In genomic region chr22:25023879-25024278, GRCh38 we compare ENCODE assay signal across 18 cellular contexts.
"Had no signal": no experiment of that assay in that cellular context is flagged by ENCODE, and none has a peak within 500 bp of the region (broad histone marks: within the 10 kb centered on the region; RNA-seq: fewer than 3 reads in every experiment).

No MANE protein-coding gene starts in this region.

- H3K4me3 ChIP-seq: coronary artery, mucosa of descending colon, psoas muscle, suprapubic skin, upper lobe of left lung had no signal

- ATAC-seq: left colon; mucosa of descending colon; naive thymus-derived CD8-positive, alpha-beta T cell; psoas muscle; stimulated activated naive CD8-positive, alpha-beta T cell treated with anti-CD3 and anti-CD28 coated beads, Interleukin-15, Interleukin-2, amounts not matched to agents 100 U/mL and 50 U/mL, for 24 hours had no signal

- DNase-seq: activated B cell treated with CpG ODN at 0.5 μM for 24 hours; activated CD4-positive, alpha-beta T cell treated with anti-CD3 and anti-CD28 coated beads, Interleukin-2, amount 10 ng/mL, durations not matched to agents 24 days and 14 days; activated naive CD4-positive, alpha-beta T cell; central memory CD4-positive, alpha-beta T cell; effector CD4-positive, alpha-beta T cell; left colon; mucosa of descending colon; naive thymus-derived CD8-positive, alpha-beta T cell; occipital lobe; psoas muscle; stimulated activated CD4-positive, alpha-beta T cell treated with anti-CD3 and anti-CD28 coated beads, Interleukin-4, amount 100 ng/mL, for 1 hour; stimulated activated CD8-positive, alpha-beta memory T cell treated with anti-CD3 and anti-CD28 coated beads, Interleukin-4, amount 100 ng/mL, for 48 hours; stimulated activated naive CD8-positive, alpha-beta T cell treated with anti-CD3 and anti-CD28 coated beads, Interleukin-15, Interleukin-2, amounts not matched to agents 100 U/mL and 50 U/mL, for 24 hours; upper lobe of left lung had no signal

- H3K36me3 Mint-ChIP-seq: naive thymus-derived CD8-positive, alpha-beta T cell had no signal

- H3K27ac Mint-ChIP-seq: activated B cell treated with CpG ODN at 0.5 μM for 24 hours; activated CD4-positive, alpha-beta T cell treated with anti-CD3 and anti-CD28 coated beads, Interleukin-2, amount 10 ng/mL, durations not matched to agents 24 days and 14 days; activated T-helper 1 cell treated with anti-CD3 and anti-CD28 coated beads, Interleukin-12 subunit alpha, Interleukin-12 subunit beta, Interleukin-2, Interleukin-4 antibody, amounts not matched to agents 30 ng/mL and 10 ng/mL and 1 ng/mL, durations not matched to agents 14 hours and 24 hours and 36 hours; naive thymus-derived CD8-positive, alpha-beta T cell had no signal

- H3K4me3 Mint-ChIP-seq: activated B cell treated with CpG ODN at 0.5 μM for 24 hours; activated CD4-positive, alpha-beta T cell treated with anti-CD3 and anti-CD28 coated beads, Interleukin-2, amount 10 ng/mL, durations not matched to agents 24 days and 14 days; activated T-helper 1 cell treated with anti-CD3 and anti-CD28 coated beads, Interleukin-12 subunit alpha, Interleukin-12 subunit beta, Interleukin-2, Interleukin-4 antibody, amounts not matched to agents 30 ng/mL and 10 ng/mL and 1 ng/mL, durations not matched to agents 14 hours and 24 hours and 36 hours; naive thymus-derived CD8-positive, alpha-beta T cell; T-helper 1 cell treated with Interleukin-12 subunit alpha and Interleukin-12 subunit beta and Interleukin-4 antibody, amounts not matched to agents 30 μg/mL and 1 μg/mL, for 36 hours had no signal

- H3K27me3 ChIP-seq: suprapubic skin, upper lobe of left lung had no signal

- H3K9me3 ChIP-seq: mucosa of descending colon, psoas muscle, suprapubic skin, upper lobe of left lung had no signal

- H3K9me3 Mint-ChIP-seq: activated B cell treated with CpG ODN at 0.5 μM for 24 hours; activated CD4-positive, alpha-beta T cell treated with anti-CD3 and anti-CD28 coated beads, Interleukin-2, amount 10 ng/mL, durations not matched to agents 24 days and 14 days; activated T-helper 1 cell treated with anti-CD3 and anti-CD28 coated beads, Interleukin-12 subunit alpha, Interleukin-12 subunit beta, Interleukin-2, Interleukin-4 antibody, amounts not matched to agents 30 ng/mL and 10 ng/mL and 1 ng/mL, durations not matched to agents 14 hours and 24 hours and 36 hours; naive thymus-derived CD8-positive, alpha-beta T cell; T-helper 1 cell treated with Interleukin-12 subunit alpha and Interleukin-12 subunit beta and Interleukin-4 antibody, amounts not matched to agents 30 μg/mL and 1 μg/mL, for 36 hours had no signal

- H3K4me1 Mint-ChIP-seq: activated B cell treated with CpG ODN at 0.5 μM for 24 hours; naive thymus-derived CD8-positive, alpha-beta T cell had no signal

- H3K27ac ChIP-seq: psoas muscle, suprapubic skin had no signal

- H3K36me3 ChIP-seq: suprapubic skin, upper lobe of left lung had no signal
